In genomic region chr6:99151634-99152344, GRCh38 we compare ENCODE assay signal across 8 cellular contexts.
DNase-seq lines count a peak whose midpoint lies in the region; ATAC-seq and TF ChIP-seq lines count a peak whose summit lies in the region.

No MANE protein-coding gene starts in this region.

- TF ChIP-seq CTCF in RWPE2 (IDR thresholded peaks at IDR 0.05; ENCODE audit: poor library complexity, severe bottlenecking) (peak; percentile 72), dorsolateral prefrontal cortex (IDR thresholded peaks at IDR 0.05 in 54 of 56, conservative IDR thresholded peaks at IDR 0.05 in 2 of 56; ENCODE audit: low read depth in 1 of 56, partially characterized antibody in 56 of 56) (peak in 42 of 56 donors; percentile 10 to 49 (median 34)), osteocyte (IDR thresholded peaks at IDR 0.05) (peak; percentile 61)

- no peak overlapping the region for H3K4me3 Mint-ChIP-seq in osteocyte (ENCODE audit: unreplicated experiment)

- no peaks in the 10 kb centered on the region for H3K4me1 ChIP-seq in RWPE2 (ENCODE audit: insufficient read depth, poor library complexity, severe bottlenecking)

- no peak overlapping the region for H3K27ac ChIP-seq in RWPE2 (ENCODE audit: poor library complexity, severe bottlenecking)
- no peak overlapping the region for H3K27ac ChIP-seq in dorsolateral prefrontal cortex

- H3K4me1 Mint-ChIP-seq in osteocyte (ENCODE audit: unreplicated experiment), result no peaks in the 10 kb centered on the region

- H3K27ac Mint-ChIP-seq in osteocyte (ENCODE audit: unreplicated experiment), result no peak overlapping the region

- H3K27me3 ChIP-seq in RWPE2 (ENCODE audit: insufficient read depth, poor library complexity, severe bottlenecking), result no peaks in the 10 kb centered on the region
- no peaks in the 10 kb centered on the region for H3K27me3 ChIP-seq in dorsolateral prefrontal cortex

- DNase-seq in NCI-H2196 (lab: John Stamatoyannopoulos, UW; ENCODE audit: unreplicated experiment) (peak; percentile 38), NCI-H2196 treated with DMSO at 0.1 percent for 48 hours (lab: John Stamatoyannopoulos, UW; ENCODE audit: unreplicated experiment) (no peak), RWPE2 (ENCODE audit: low spot score) (no peak), dorsolateral prefrontal cortex (peak in 1 of 10 donors; percentile 14), osteocyte (ENCODE audit: extremely low spot score, unreplicated experiment) (no peak), posterior vena cava (ENCODE audit: low spot score) (no peak)

- intact Hi-C loops in dorsolateral prefrontal cortex (cut with DNase I), result no loop called here
- intact Hi-C loops in posterior vena cava (cut with DNase I), result no loop called here

- peaks cover 3% of the 10 kb centered on the region for H3K27me3 Mint-ChIP-seq in osteocyte (ENCODE audit: unreplicated experiment)

- peak; percentile 98 for ATAC-seq in GM19467 (IDR thresholded peaks at IDR 0.05; ENCODE audit: unreplicated experiment)
- ATAC-seq in HG03439 (IDR thresholded peaks at IDR 0.05; ENCODE audit: unreplicated experiment), result peak; percentile 83
- peak; percentile 77 for ATAC-seq in RWPE2 (ENCODE audit: low read depth)

- no peaks in the 10 kb centered on the region for H3K36me3 Mint-ChIP-seq in osteocyte (ENCODE audit: unreplicated experiment)

- H3K9me3 Mint-ChIP-seq in osteocyte (ENCODE audit: unreplicated experiment), result no peaks in the 10 kb centered on the region

- no peaks in the 10 kb centered on the region for H3K36me3 ChIP-seq in RWPE2 (ENCODE audit: low read depth)

- H3K4me3 ChIP-seq in RWPE2 (ENCODE audit: severe bottlenecking) (no peak overlapping the region), dorsolateral prefrontal cortex (no peak overlapping the region)

- H3K9me3 ChIP-seq in RWPE2 (ENCODE audit: severe bottlenecking), result no peaks in the 10 kb centered on the region
